In the genomic region with DNA sequence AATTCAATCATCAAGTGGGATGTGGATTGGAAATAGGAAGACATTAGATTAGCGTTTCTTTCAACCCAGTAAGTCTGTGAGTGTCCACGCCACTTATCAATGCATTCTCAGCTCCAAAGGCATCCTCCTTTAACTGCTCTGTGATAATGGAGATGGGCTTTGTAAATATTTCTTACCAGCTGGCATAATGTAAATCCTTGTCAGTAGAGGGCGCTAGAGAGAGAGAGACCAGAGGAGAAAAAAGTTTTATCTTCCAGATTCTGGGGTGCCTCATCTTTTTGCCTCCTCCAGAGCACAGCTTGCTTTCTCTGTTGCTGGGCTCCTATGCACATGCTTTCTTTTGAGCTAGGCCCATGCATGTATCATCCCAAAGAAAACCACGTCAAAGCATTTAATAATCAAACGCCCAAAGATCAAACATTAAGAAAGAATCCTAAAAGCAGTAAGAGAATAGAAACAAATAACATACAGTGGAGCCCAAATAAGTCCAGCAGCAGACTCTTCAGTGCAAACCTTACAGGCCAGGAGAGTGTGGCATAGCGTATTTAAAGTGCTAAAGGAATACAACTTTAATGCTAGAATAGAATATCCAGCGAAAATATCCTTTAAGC, we compare ENCODE assay signal across 8 cellular contexts. TPM values are rescaled to one million over a fixed set of nuclear protein-coding genes. Genes with fewer than 3 reads are reported as not detected.
DNase-seq lines count a peak whose midpoint lies in the region; ATAC-seq and TF ChIP-seq lines count a peak whose summit lies in the region.

No MANE protein-coding gene starts in this region.

- no peaks in the 10 kb centered on the region for H3K27me3 Mint-ChIP-seq in activated CD4-positive, alpha-beta memory T cell treated with anti-CD3 and anti-CD28 coated beads, Interleukin-2, amount 10 ng/mL, durations not matched to agents 7 days and 5 days
- H3K27me3 Mint-ChIP-seq in activated CD4-positive, alpha-beta memory T cell treated with anti-CD3 and anti-CD28 coated beads for 36 hours, result no peaks in the 10 kb centered on the region

- no peaks in the 10 kb centered on the region for H3K9me3 Mint-ChIP-seq in activated CD4-positive, alpha-beta memory T cell treated with anti-CD3 and anti-CD28 coated beads, Interleukin-2, amount 10 ng/mL, durations not matched to agents 7 days and 5 days
- no peaks in the 10 kb centered on the region for H3K9me3 Mint-ChIP-seq in activated CD4-positive, alpha-beta memory T cell treated with anti-CD3 and anti-CD28 coated beads for 36 hours

- peak; percentile 17 for DNase-seq in activated CD4-positive, alpha-beta memory T cell treated with anti-CD3 and anti-CD28 coated beads, Interleukin-2, amount 10 ng/mL, durations not matched to agents 7 days and 5 days
- DNase-seq in activated CD4-positive, alpha-beta memory T cell treated with anti-CD3 and anti-CD28 coated beads for 36 hours, result no peak
- DNase-seq in LNCaP clone FGC (ENCODE audit: low read depth) (no peak), SW480 (ENCODE audit: low spot score) (peak; percentile 36), germinal center (ENCODE audit: low spot score) (peak; percentile 27), posterior vena cava (ENCODE audit: low spot score) (no peak)
- no peak for DNase-seq in activated naive CD4-positive, alpha-beta T cell treated with Interleukin-2 at 50 U/mL for 16 hours

- H3K4me1 Mint-ChIP-seq in activated CD4-positive, alpha-beta memory T cell treated with anti-CD3 and anti-CD28 coated beads, Interleukin-2, amount 10 ng/mL, durations not matched to agents 7 days and 5 days, result peaks cover 4% of the 10 kb centered on the region
- peaks cover 9% of the 10 kb centered on the region for H3K4me1 Mint-ChIP-seq in activated CD4-positive, alpha-beta memory T cell treated with anti-CD3 and anti-CD28 coated beads for 36 hours (ENCODE audit: low read depth)

- H3K4me3 Mint-ChIP-seq in activated CD4-positive, alpha-beta memory T cell treated with anti-CD3 and anti-CD28 coated beads, Interleukin-2, amount 10 ng/mL, durations not matched to agents 7 days and 5 days, result no peak overlapping the region
- no peak overlapping the region for H3K4me3 Mint-ChIP-seq in activated CD4-positive, alpha-beta memory T cell treated with anti-CD3 and anti-CD28 coated beads for 36 hours

- no peaks in the 10 kb centered on the region for H3K36me3 Mint-ChIP-seq in activated CD4-positive, alpha-beta memory T cell treated with anti-CD3 and anti-CD28 coated beads, Interleukin-2, amount 10 ng/mL, durations not matched to agents 7 days and 5 days (ENCODE audit: low read depth)
- H3K36me3 Mint-ChIP-seq in activated CD4-positive, alpha-beta memory T cell treated with anti-CD3 and anti-CD28 coated beads for 36 hours, result no peaks in the 10 kb centered on the region

- intact Hi-C loops in activated CD4-positive, alpha-beta memory T cell treated with anti-CD3 and anti-CD28 coated beads for 36 hours (cut with micrococcal nuclease), result loop anchor here (1.0 kb wide), 1 partner anchor 33 kb away; no protein-coding TSS in a partner anchor
- intact Hi-C loops in posterior vena cava (cut with DNase I), result no loop called here

- ATAC-seq in HG03565 (IDR thresholded peaks at IDR 0.05; ENCODE audit: unreplicated experiment), result no peak

- no peak overlapping the region for H3K4me3 ChIP-seq in LNCaP clone FGC (ENCODE audit: low read depth, low read length)

- POLR2A ChIA-PET in activated CD4-positive, alpha-beta memory T cell treated with anti-CD3 and anti-CD28 coated beads, Interleukin-2, amount 10 ng/mL, durations not matched to agents 7 days and 5 days (lab: Charles Lee), result interaction anchor here (1.0 to 1.9 kb wide), 3 partner anchors 9 to 114 kb away, joined by 3 to 12 read pairs (median 3); partner anchors contain the start of gene MTMR1
- POLR2A ChIA-PET in activated CD4-positive, alpha-beta memory T cell treated with anti-CD3 and anti-CD28 coated beads for 36 hours (lab: Charles Lee), result interaction anchor here (1.1 kb wide), 1 partner anchor 32 kb away, joined by 3 read pairs; no protein-coding TSS in a partner anchor

- CTCF ChIA-PET in activated CD4-positive, alpha-beta memory T cell treated with anti-CD3 and anti-CD28 coated beads, Interleukin-2, amount 10 ng/mL, durations not matched to agents 7 days and 5 days (lab: Charles Lee), result interaction anchor here (0.9 to 5.4 kb wide), 12 partner anchors 9 to 230 kb away, joined by 3 to 70 read pairs (median 6); partner anchors contain the start of gene MTMR1
- CTCF ChIA-PET in activated CD4-positive, alpha-beta memory T cell treated with anti-CD3 and anti-CD28 coated beads for 36 hours (lab: Charles Lee), result interaction anchor here (1.0 to 5.3 kb wide), 21 partner anchors 9 to 743 kb away, joined by 3 to 106 read pairs (median 4); partner anchors contain the start of gene MTMR1

- no peak overlapping the region for H3K27ac Mint-ChIP-seq in activated CD4-positive, alpha-beta memory T cell treated with anti-CD3 and anti-CD28 coated beads, Interleukin-2, amount 10 ng/mL, durations not matched to agents 7 days and 5 days
- no peak overlapping the region for H3K27ac Mint-ChIP-seq in activated CD4-positive, alpha-beta memory T cell treated with anti-CD3 and anti-CD28 coated beads for 36 hours

- TF ChIP-seq CTCF in LNCaP clone FGC (IDR thresholded peaks at IDR 0.05; ENCODE audit: control insufficient read depth, extremely low read depth, insufficient read depth), result peak; percentile 49

RNA-seq across cellular contexts. Expression of gene MTMR1, which starts 9.6 kb away (rescaled TPM):
- total RNA-seq in activated CD4-positive, alpha-beta memory T cell treated with anti-CD3 and anti-CD28 coated beads, Interleukin-2, amount 10 ng/mL, durations not matched to agents 7 days and 5 days, result 10 to 100 TPM; 38.1 to 43.0 TPM
- total RNA-seq in activated CD4-positive, alpha-beta memory T cell treated with anti-CD3 and anti-CD28 coated beads for 36 hours, result 10 to 100 TPM; 43.2 to 44.4 TPM
- 10 to 100 TPM; 15.6 to 18.1 TPM for total RNA-seq in posterior vena cava

Comparison
In these comparisons a context has a peak if more than half of its experiments do, and no peak if none do; other contexts are left out.
1. DNase-seq: peak in activated CD4-positive, alpha-beta memory T cell treated with anti-CD3 and anti-CD28 coated beads, Interleukin-2, amount 10 ng/mL, durations not matched to agents 7 days and 5 days (single experiment), SW480 (single experiment) and germinal center (single experiment); none in activated CD4-positive, alpha-beta memory T cell treated with anti-CD3 and anti-CD28 coated beads for 36 hours (single experiment), LNCaP clone FGC (single experiment), posterior vena cava (single experiment) and activated naive CD4-positive, alpha-beta T cell treated with Interleukin-2 at 50 U/mL for 16 hours (single experiment).